1 cellular context compared by ENCODE assay signal in genomic region chr12:92445253-92446081, GRCh38.
A peak's percentile ranks its signal among the peaks of the same experiment; 100 is the strongest.
TF ChIP-seq lines count a peak whose summit lies in the region.

No MANE protein-coding gene starts in this region.

TF ChIP-seq in GM12878, 131 proteins besides CTCF, POLR2A, EP300 and RAD21 (continued from another document and continues in another):
- TF ChIP-seq ATF2 (IDR thresholded peaks at IDR 0.05; ENCODE audit: low read length), result peak; percentile 81
- TF ChIP-seq GABPA (IDR thresholded peaks at IDR 0.05; ENCODE audit: low read depth), result 0 out of 2 replicates have a peak, but pooled peaks have one; percentile 16
- no peak for TF ChIP-seq CHD4 (IDR thresholded peaks at IDR 0.05)
- TF ChIP-seq RELB (IDR thresholded peaks at IDR 0.05; ENCODE audit: low read depth), result peak; percentile 64; the same call in 1 of the 2 replicates
- TF ChIP-seq SMARCA5 (IDR thresholded peaks at IDR 0.05), result no peak
- TF ChIP-seq SKIL (IDR thresholded peaks at IDR 0.05; ENCODE audit: low read depth, poor library complexity, severe bottlenecking), result peak; percentile 49
- peak; percentile 41; the same call in 1 of the 2 replicates for TF ChIP-seq SPI1 (IDR thresholded peaks at IDR 0.05; ENCODE audit: borderline replicate concordance, insufficient read depth, low read depth, low read length)
- TF ChIP-seq RAD51 (IDR thresholded peaks at IDR 0.05), result no peak
- peak; percentile 78; the same call in 1 of the 2 replicates for TF ChIP-seq TAF1 (IDR thresholded peaks at IDR 0.05; ENCODE audit: borderline replicate concordance, low read depth, low read length)
- 0 out of 2 replicates have a peak, but pooled peaks have one; percentile 43 for TF ChIP-seq IRF4 (IDR thresholded peaks at IDR 0.05; ENCODE audit: low read depth, low read length)
- TF ChIP-seq POLR2AphosphoS5 (IDR thresholded peaks at IDR 0.05; ENCODE audit: low read length), result peak; percentile 80
- TF ChIP-seq ZSCAN29 (IDR thresholded peaks at IDR 0.05), result no peak
- TF ChIP-seq SIX5 (IDR thresholded peaks at IDR 0.05; ENCODE audit: low read depth, low read length, severe bottlenecking), result peak; percentile 29
- no peak for TF ChIP-seq MYC (IDR thresholded peaks at IDR 0.05; ENCODE audit: insufficient read depth, insufficient read length, insufficient replicate concordance, low read length, severe bottlenecking)
- no peak for TF ChIP-seq MYB (IDR thresholded peaks at IDR 0.05; ENCODE audit: borderline replicate concordance, low read depth, low read length)
- no peak for TF ChIP-seq RBBP5 (conservative IDR thresholded peaks at IDR 0.05)
- TF ChIP-seq CREM (IDR thresholded peaks at IDR 0.05; ENCODE audit: low read depth), result peak; percentile 60
- no peak for TF ChIP-seq ZZZ3 (IDR thresholded peaks at IDR 0.05; ENCODE audit: control insufficient read depth, insufficient read length, low read depth)
- TF ChIP-seq SP1 (IDR thresholded peaks at IDR 0.05; ENCODE audit: low read depth, low read length), result peak; percentile 39
- TF ChIP-seq TCF7 (IDR thresholded peaks at IDR 0.05; ENCODE audit: borderline replicate concordance), result no peak; the same call in none of the 2 replicates
- TF ChIP-seq NR2F1 (conservative IDR thresholded peaks at IDR 0.05), result peak; percentile 85
- peak; percentile 70 for TF ChIP-seq ZNF687 (IDR thresholded peaks at IDR 0.05)
- no peak for TF ChIP-seq HDAC2 (IDR thresholded peaks at IDR 0.05)
- TF ChIP-seq CBX5 (IDR thresholded peaks at IDR 0.05; ENCODE audit: low read depth), result 0 out of 2 replicates have a peak, but pooled peaks have one; percentile 65
- TF ChIP-seq NFIC (IDR thresholded peaks at IDR 0.05; ENCODE audit: low read depth, low read length), result peak; percentile 90
- TF ChIP-seq IKZF1 (conservative IDR thresholded peaks at IDR 0.05), result peak; percentile 71
- no peak; the same call in 1 of the 2 replicates for TF ChIP-seq NBN (IDR thresholded peaks at IDR 0.05)
- TF ChIP-seq JUNB (IDR thresholded peaks at IDR 0.05), result peak; percentile 7; the same call in 1 of the 2 replicates
- no peak for TF ChIP-seq E4F1 (IDR thresholded peaks at IDR 0.05; ENCODE audit: borderline replicate concordance, partially characterized antibody)
- TF ChIP-seq RCOR1 (conservative IDR thresholded peaks at IDR 0.05; ENCODE audit: low read depth, low read length), result no peak
- no peak for TF ChIP-seq LARP7 (IDR thresholded peaks at IDR 0.05)
- no peak for TF ChIP-seq SUZ12 (IDR thresholded peaks at IDR 0.05; ENCODE audit: unreplicated experiment)
- no peak; the same call in 1 of the 2 replicates for TF ChIP-seq CEBPZ (IDR thresholded peaks at IDR 0.05; ENCODE audit: low read depth, low read length)
- TF ChIP-seq ZBTB33 (IDR thresholded peaks at IDR 0.05), result no peak
- no peak for TF ChIP-seq ZNF592 (IDR thresholded peaks at IDR 0.05)
- TF ChIP-seq USF1 (IDR thresholded peaks at IDR 0.05; ENCODE audit: borderline replicate concordance, extremely low read length, insufficient read depth, low read depth, low read length), result no peak
